In genomic region chr21:36028127-36029069, GRCh38 we compare ENCODE assay signal across 8 cellular contexts. TPM values are rescaled to one million over a fixed set of nuclear protein-coding genes. Genes with fewer than 3 reads are reported as not detected.
A peak's percentile ranks its signal among the peaks of the same experiment; 100 is the strongest.
DNase-seq lines count a peak whose midpoint lies in the region; FAIRE-seq and TF ChIP-seq lines count a peak whose summit lies in the region.

No MANE protein-coding gene starts in this region.

- DNase-seq in AG10803 (ENCODE audit: low read depth) (peak; percentile 73), GM19239 (ENCODE audit: insufficient read length, low spot score) (peak; percentile 75), Karpas-422 (peak; percentile 84), Peyer's patch (peak; percentile 57 to 91 (median 77)), fibroblast of pulmonary artery (ENCODE audit: low read depth) (peak; percentile 81), neural progenitor cell (ENCODE audit: low spot score) (peak; percentile 79), substantia nigra (lab: John Stamatoyannopoulos, UW) (peak in 46 of 49 donors; percentile 6 to 77 (median 52))
- peak; percentile 77 to 79 for DNase-seq in activated T-cell treated with anti-CD3 and anti-CD28 coated beads, Interleukin-2, amount 50 U/mL, for 48 hours

- TF ChIP-seq CTCF in AG10803 (conservative IDR thresholded peaks at IDR 0.05; ENCODE audit: low read length) = peak; percentile 97
- TF ChIP-seq CTCF in Peyer's patch (IDR thresholded peaks at IDR 0.05) = peak; percentile 63 to 97 (median 89)
- TF ChIP-seq CTCF in fibroblast of pulmonary artery (IDR thresholded peaks at IDR 0.05; ENCODE audit: low read length, missing control alignments) = peak; percentile 94
- TF ChIP-seq CTCF in neural progenitor cell (IDR thresholded peaks at IDR 0.05) = peak; percentile 94

- no peaks in the 10 kb centered on the region for H3F3A ChIP-seq in neural progenitor cell (ENCODE audit: low read depth)

- TF ChIP-seq POLR2A in Peyer's patch (IDR thresholded peaks at IDR 0.05) = no peak

- H3K4me3 Mint-ChIP-seq in neural progenitor cell = no peak overlapping the region

- no peaks in the 10 kb centered on the region for H3K4me1 ChIP-seq in Karpas-422 (ENCODE audit: low read length)
- no peaks in the 10 kb centered on the region for H3K4me1 ChIP-seq in Peyer's patch
- H3K4me1 ChIP-seq in neural progenitor cell = no peaks in the 10 kb centered on the region

- H3K27me3 Mint-ChIP-seq in neural progenitor cell (ENCODE audit: insufficient read depth, low read depth) = no peaks in the 10 kb centered on the region

- H3K4me3 ChIP-seq in AG10803 (ENCODE audit: low read length) (no peak overlapping the region), Karpas-422 (ENCODE audit: low read length) (no peak overlapping the region), Peyer's patch (no peak overlapping the region), fibroblast of pulmonary artery (replicated peaks; ENCODE audit: low read depth, low read length) (no peak overlapping the region), neural progenitor cell (no peak overlapping the region)

- H3K27ac ChIP-seq in Karpas-422 (ENCODE audit: low read length) = no peak overlapping the region
- no peak overlapping the region for H3K27ac ChIP-seq in Peyer's patch
- no peak overlapping the region for H3K27ac ChIP-seq in neural progenitor cell
- H3K27ac ChIP-seq in substantia nigra (ENCODE audit: low read depth, low read length, poor library complexity, severe bottlenecking) = no peak overlapping the region

- FAIRE-seq in GM19239 (lab: Jason Lieb, UNC) = peak; percentile 83

- H2AFZ ChIP-seq in Karpas-422 (ENCODE audit: low read length) (no peak overlapping the region), neural progenitor cell (replicated peaks) (peak overlapping the region; percentile 94)

- H3K9me3 ChIP-seq in Karpas-422 (ENCODE audit: low read length) (no peaks in the 10 kb centered on the region), Peyer's patch (no peaks in the 10 kb centered on the region), neural progenitor cell (ENCODE audit: low read depth) (no peaks in the 10 kb centered on the region)

- H3K79me2 ChIP-seq in Karpas-422 (ENCODE audit: low read length) (no peaks in the 10 kb centered on the region), neural progenitor cell (ENCODE audit: low read depth) (no peaks in the 10 kb centered on the region)

- H3K27ac Mint-ChIP-seq in neural progenitor cell = no peak overlapping the region

- no peaks in the 10 kb centered on the region for H3K9me3 Mint-ChIP-seq in neural progenitor cell

- H4K20me1 ChIP-seq in Karpas-422 (ENCODE audit: insufficient read depth, low read depth, low read length) (no peaks in the 10 kb centered on the region), neural progenitor cell (ENCODE audit: low read depth) (no peaks in the 10 kb centered on the region)

- H3K27me3 ChIP-seq in Karpas-422 (ENCODE audit: low read length) (no peaks in the 10 kb centered on the region), Peyer's patch (no peaks in the 10 kb centered on the region), neural progenitor cell (no peaks in the 10 kb centered on the region)

- H3K36me3 ChIP-seq in Karpas-422 (ENCODE audit: insufficient read depth, low read length) (no peaks in the 10 kb centered on the region), Peyer's patch (no peaks in the 10 kb centered on the region), neural progenitor cell (no peaks in the 10 kb centered on the region)

- no peaks in the 10 kb centered on the region for H3K9me2 ChIP-seq in Karpas-422 (replicated peaks; ENCODE audit: insufficient read depth, low read length)

- peaks cover 4% of the 10 kb centered on the region for H3K4me1 Mint-ChIP-seq in neural progenitor cell

- H3K9ac ChIP-seq in Karpas-422 (ENCODE audit: low read length) (no peak overlapping the region), neural progenitor cell (no peak overlapping the region)

- no peak overlapping the region for H3K4me2 ChIP-seq in Karpas-422 (ENCODE audit: low read depth, low read length, poor library complexity, severe bottlenecking)
- no peak overlapping the region for H3K4me2 ChIP-seq in neural progenitor cell

- H3K36me3 Mint-ChIP-seq in neural progenitor cell = peaks cover 2% of the 10 kb centered on the region

RNA-seq across cellular contexts. Expression of gene SETD4, which starts 31.9 kb away (rescaled TPM):
- 13.2 and 22.6 TPM in 2 replicates for total RNA-seq in Karpas-422 (2014; rRNA removed; shearing (Covaris generic); ENCODE audit: low replicate concordance)
- 10 to 100 TPM; 37.1 to 73.2 (median 56.0) TPM for total RNA-seq in Peyer's patch
- total RNA-seq in neural progenitor cell (ENCODE audit: low replicate concordance) = 21.6 and 31.6 TPM in 2 replicates

RNA-seq across cellular contexts. Expression of gene CBR1, which starts 41.4 kb away (rescaled TPM):
- 26.4 and 34.1 TPM in 2 replicates for total RNA-seq in Karpas-422 (2014; rRNA removed; shearing (Covaris generic); ENCODE audit: low replicate concordance)
- total RNA-seq in Peyer's patch = 1,000 to 10,000 TPM in 1 of 4 donors, 100 to 1,000 TPM in 3; 240 to 1,308 (median 979) TPM
- total RNA-seq in neural progenitor cell (ENCODE audit: low replicate concordance) = 24.9 and 38.9 TPM in 2 replicates
